10 cellular contexts compared by ENCODE assay signal in genomic region chr6:135094403-135094821, GRCh38. TPM values are rescaled to one million over a fixed set of nuclear protein-coding genes. Genes with fewer than 3 reads are reported as not detected.
DNase-seq lines count a peak whose midpoint lies in the region; ATAC-seq and TF ChIP-seq lines count a peak whose summit lies in the region.
"Had no signal": no experiment of that assay in that cellular context is flagged by ENCODE, and none has a peak within 500 bp of the region (broad histone marks: within the 10 kb centered on the region; RNA-seq: fewer than 3 reads in every experiment).

No MANE protein-coding gene starts in this region.

- TF ChIP-seq POLR2A in GM18505 (IDR thresholded peaks at IDR 0.05; ENCODE audit: borderline replicate concordance, extremely low read depth, insufficient read depth, insufficient read length) (no peak), prostate gland (IDR thresholded peaks at IDR 0.05) (no peak), adrenal gland (IDR thresholded peaks at IDR 0.05) (no peak)

- no peak for TF ChIP-seq CTCF in prostate gland (IDR thresholded peaks at IDR 0.05)
- TF ChIP-seq CTCF in adrenal gland (IDR thresholded peaks at IDR 0.05), result no peak

- H3K27me3 Mint-ChIP-seq in effector memory CD8-positive, alpha-beta T cell, result no peaks in the 10 kb centered on the region

- no peak overlapping the region for H3K4me3 ChIP-seq in prostate gland
- H3K4me3 ChIP-seq in adrenal gland, result no peak overlapping the region

- H3K9me3 ChIP-seq in prostate gland (no peaks in the 10 kb centered on the region), adrenal gland (replicated peaks in 1 of 3) (no peaks in the 10 kb centered on the region)

- ATAC-seq in GM18505 (IDR thresholded peaks at IDR 0.05; ENCODE audit: unreplicated experiment) (peak; percentile 48), HG02571 (IDR thresholded peaks at IDR 0.05; ENCODE audit: unreplicated experiment) (peak; percentile 65)
- peak; percentile 86 for ATAC-seq in effector memory CD8-positive, alpha-beta T cell (replicated peaks)

- H3K4me1 ChIP-seq in prostate gland (replicated peaks) (no peaks in the 10 kb centered on the region), adrenal gland (replicated peaks in 1 of 2) (no peaks in the 10 kb centered on the region)

- peak overlapping the region; percentile 8 to 24 for H3K4me3 Mint-ChIP-seq in effector memory CD8-positive, alpha-beta T cell

- H3K36me3 ChIP-seq in prostate gland, result no peaks in the 10 kb centered on the region
- no peaks in the 10 kb centered on the region for H3K36me3 ChIP-seq in adrenal gland (replicated peaks in 1 of 2)
- H3K36me3 ChIP-seq: brain microvascular endothelial cell had no signal

- H3K4me1 Mint-ChIP-seq in effector memory CD8-positive, alpha-beta T cell (ENCODE audit: low read depth in 2 of 2), result peaks cover 0 to 11% of the 10 kb centered on the region in 2 donors

- no peaks in the 10 kb centered on the region for H3K27me3 ChIP-seq in prostate gland (replicated peaks; ENCODE audit: insufficient read depth)
- H3K27me3 ChIP-seq in adrenal gland, result no peaks in the 10 kb centered on the region

- no peaks in the 10 kb centered on the region for H3K9me3 Mint-ChIP-seq in effector memory CD8-positive, alpha-beta T cell

- intact Hi-C loops in prostate gland (cut with DNase I) (no loop called here), adrenal gland (cut with DNase I) (no loop called here)

- H3K36me3 Mint-ChIP-seq in effector memory CD8-positive, alpha-beta T cell (ENCODE audit: insufficient read depth), result peaks cover 4% of the 10 kb centered on the region

- H3K27ac ChIP-seq in prostate gland (no peak overlapping the region), adrenal gland (no peak overlapping the region)
- H3K27ac ChIP-seq: brain microvascular endothelial cell had no signal

- DNase-seq in OCI-M1 (lab: John Stamatoyannopoulos, UW), result peak; percentile 68
- peak in 1 of 3 experiments; percentile 9 for DNase-seq in effector memory CD8-positive, alpha-beta T cell
- DNase-seq in prostate gland (ENCODE audit: low spot score), result no peak
- no peak for DNase-seq in SW 1271 (lab: John Stamatoyannopoulos, UW)
- DNase-seq in adrenal gland, result no peak
- no peak for DNase-seq in HuH-7 (ENCODE audit: low spot score)
- DNase-seq: brain microvascular endothelial cell, SIG-M5 had no signal

- 73% methylated on average over 1 of the region's 1 CpG for WGBS in prostate gland
- 70 to 77% (median 72%) methylated on average over 1 of the region's 1 CpG for WGBS in adrenal gland, 4 donors

- peak overlapping the region; percentile 22 to 75 for H3K27ac Mint-ChIP-seq in effector memory CD8-positive, alpha-beta T cell

RNA-seq across cellular contexts. Expression of gene HBS1L, which starts 39.8 kb away (rescaled TPM):
- total RNA-seq in prostate gland, result 10 to 100 TPM; 54.2 to 72.1 TPM
- 10 to 100 TPM; 42.2 to 79.4 (median 58.4) TPM for total RNA-seq in adrenal gland
- polyA plus RNA-seq in adrenal gland, result 100 to 1,000 TPM in 1 of 3 donors, 10 to 100 TPM in 2; 17.0 to 121 (median 18.7) TPM
